In the genomic region with DNA sequence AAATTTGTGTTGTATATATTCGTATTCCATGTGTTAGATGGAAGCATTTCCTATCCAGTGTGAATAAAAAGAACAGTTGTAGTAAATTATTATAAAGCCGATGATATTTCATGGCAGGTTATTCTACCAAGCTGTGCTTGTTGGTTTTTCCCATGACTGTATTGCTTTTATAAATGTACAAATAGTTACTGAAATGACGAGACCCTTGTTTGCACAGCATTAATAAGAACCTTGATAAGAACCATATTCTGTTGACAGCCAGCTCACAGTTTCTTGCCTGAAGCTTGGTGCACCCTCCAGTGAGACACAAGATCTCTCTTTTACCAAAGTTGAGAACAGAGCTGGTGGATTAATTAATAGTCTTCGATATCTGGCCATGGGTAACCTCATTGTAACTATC, we compare ENCODE assay signal across 26 cellular contexts.
DNase-seq lines count a peak whose midpoint lies in the region; ATAC-seq, FAIRE-seq and TF ChIP-seq lines count a peak whose summit lies in the region.
"Had no signal": no experiment of that assay in that cellular context is flagged by ENCODE, and none has a peak within 500 bp of the region (broad histone marks: within the 10 kb centered on the region; RNA-seq: fewer than 3 reads in every experiment).

No MANE protein-coding gene starts in this region.

- peak; percentile 20 for DNase-seq in activated CD4-positive, alpha-beta T cell treated with anti-CD3 and anti-CD28 coated beads, Interleukin-2, amount 10 ng/mL, durations not matched to agents 24 days and 14 days
- no peak for DNase-seq in activated CD4-positive, alpha-beta T cell treated with anti-CD3 and anti-CD28 coated beads, Interleukin-2, amount 10 ng/mL, durations not matched to agents 7 days and 5 days
- DNase-seq in A549 (ENCODE audit: low read depth in 1 of 2, low spot score in 1 of 2) (peak in 1 of 2 experiments; percentile 71), Panc1 (ENCODE audit: low read depth, low spot score) (no peak), pancreas (no peak), mucosa of gallbladder (ENCODE audit: low spot score) (no peak)
- DNase-seq: ACHN; AML-193; BE2C; Calu3; CD4-positive, alpha-beta T cell; COR-L47; DMS53; DMS79 treated with DMSO at 0.1 percent for 48 hours; GF-D8; H9 had no signal

- no peak overlapping the region for H3K4me3 Mint-ChIP-seq in activated CD4-positive, alpha-beta T cell treated with anti-CD3 and anti-CD28 coated beads, Interleukin-2, amount 10 ng/mL, durations not matched to agents 24 days and 14 days
- no peak overlapping the region for H3K4me3 Mint-ChIP-seq in activated CD4-positive, alpha-beta T cell treated with anti-CD3 and anti-CD28 coated beads, Interleukin-2, amount 10 ng/mL, durations not matched to agents 7 days and 5 days
- H3K4me3 Mint-ChIP-seq: CD14-positive monocyte; CD4-positive, alpha-beta T cell; GM23338; H9 had no signal

- H3K9me3 Mint-ChIP-seq in activated CD4-positive, alpha-beta T cell treated with anti-CD3 and anti-CD28 coated beads, Interleukin-2, amount 10 ng/mL, durations not matched to agents 24 days and 14 days, result no peaks in the 10 kb centered on the region
- H3K9me3 Mint-ChIP-seq in activated CD4-positive, alpha-beta T cell treated with anti-CD3 and anti-CD28 coated beads, Interleukin-2, amount 10 ng/mL, durations not matched to agents 7 days and 5 days, result no peaks in the 10 kb centered on the region
- H3K9me3 Mint-ChIP-seq: CD4-positive, alpha-beta T cell; GM23338; H9 had no signal

- TF ChIP-seq EP300 in A549 (IDR thresholded peaks at IDR 0.05), result no peak

- TF ChIP-seq CTCF in A549 (IDR thresholded peaks at IDR 0.05), result no peak
- no peak for TF ChIP-seq CTCF in Panc1 (IDR thresholded peaks at IDR 0.05)
- TF ChIP-seq CTCF in pancreas (IDR thresholded peaks at IDR 0.05), result no peak

- ATAC-seq in A549 (peak in 1 of 2 experiments; percentile 56; a peak in 3 of 6 replicates), Panc1 (0 out of 2 replicates have a peak, but pooled peaks have one; percentile 32), pancreas (peak; percentile 20 to 44 (median 37)), HG02798 (IDR thresholded peaks at IDR 0.05; ENCODE audit: poor library complexity, unreplicated experiment) (no peak), esophagus mucosa (no peak)
- ATAC-seq: GM23338, HCT116 had no signal

- H3K27me3 ChIP-seq in Panc1 (ENCODE audit: control insufficient read depth, insufficient read depth, low read length) (no peaks in the 10 kb centered on the region), pancreas (no peaks in the 10 kb centered on the region)
- H3K27me3 ChIP-seq: BE2C; BLaER1 treated with 17β-estradiol and CSF1 and Interleukin-3, amounts not matched to agents 10 nM and 100 nM had no signal

- no peak overlapping the region for H3K27ac Mint-ChIP-seq in activated CD4-positive, alpha-beta T cell treated with anti-CD3 and anti-CD28 coated beads, Interleukin-2, amount 10 ng/mL, durations not matched to agents 24 days and 14 days
- no peak overlapping the region for H3K27ac Mint-ChIP-seq in activated CD4-positive, alpha-beta T cell treated with anti-CD3 and anti-CD28 coated beads, Interleukin-2, amount 10 ng/mL, durations not matched to agents 7 days and 5 days
- H3K27ac Mint-ChIP-seq: CD14-positive monocyte; CD4-positive, alpha-beta T cell; GM23338; H9 had no signal

- TF ChIP-seq POLR2A in A549 (IDR thresholded peaks at IDR 0.05; ENCODE audit: low read length), result no peak

- H3K9me3 ChIP-seq in A549, result no peaks in the 10 kb centered on the region
- 0 out of 2 replicates have a peak, but pooled peaks cover 4% of the 10 kb centered on the region for H3K9me3 ChIP-seq in Panc1 (ENCODE audit: control insufficient read depth, insufficient read depth, low read depth, low read length)
- H3K9me3 ChIP-seq in pancreas, result no peaks in the 10 kb centered on the region
- H3K9me3 ChIP-seq: BE2C; BLaER1 treated with 17β-estradiol and CSF1 and Interleukin-3, amounts not matched to agents 10 nM and 100 nM had no signal

- TF ChIP-seq RAD21 in A549 (conservative IDR thresholded peaks at IDR 0.05 in 1 of 2, IDR thresholded peaks at IDR 0.05 in 1 of 2), result no peak

- FAIRE-seq in A549 (lab: Jason Lieb, UNC), result no peak
- FAIRE-seq in pancreas (lab: Jason Lieb, UNC), result no peak
- FAIRE-seq: A204.1, GM12891, GM18507 had no signal

- H3K4me1 ChIP-seq in A549 (peaks cover 63% of the 10 kb centered on the region), Panc1 (ENCODE audit: control insufficient read depth, insufficient read depth, low read length) (peaks cover 23% of the 10 kb centered on the region), pancreas (peaks cover 0 to 6% (median under 1%) of the 10 kb centered on the region in 3 donors)
- H3K4me1 ChIP-seq: BE2C had no signal

- H3K36me3 ChIP-seq in Panc1 (ENCODE audit: control insufficient read depth, insufficient read depth, low read length) (no peaks in the 10 kb centered on the region; the same call in none of the 2 replicates), pancreas (no peaks in the 10 kb centered on the region)
- H3K36me3 ChIP-seq: BE2C; BLaER1 treated with 17β-estradiol and CSF1 and Interleukin-3, amounts not matched to agents 10 nM and 100 nM had no signal

- WGBS in A549 (ENCODE audit: missing lambda C conversion rate), result 21% methylated on average over 4 of the region's 4 CpGs
- WGBS in pancreas, 2 donors, result 27 to 30% methylated on average over 4 of the region's 4 CpGs

- BruUV-seq in Panc1 (replicated peaks; lab: Mats Ljungman, UMichigan), result TSS peak; percentile 58

- no peaks in the 10 kb centered on the region for H3K4me1 Mint-ChIP-seq in activated CD4-positive, alpha-beta T cell treated with anti-CD3 and anti-CD28 coated beads, Interleukin-2, amount 10 ng/mL, durations not matched to agents 24 days and 14 days
- H3K4me1 Mint-ChIP-seq in activated CD4-positive, alpha-beta T cell treated with anti-CD3 and anti-CD28 coated beads, Interleukin-2, amount 10 ng/mL, durations not matched to agents 7 days and 5 days, result no peaks in the 10 kb centered on the region

- no peak overlapping the region for H3K4me3 ChIP-seq in A549
- no peak overlapping the region for H3K4me3 ChIP-seq in Panc1 (ENCODE audit: low read depth in 2 of 2, low read length in 2 of 2)
- H3K4me3 ChIP-seq in pancreas, result no peak overlapping the region
- H3K4me3 ChIP-seq: BLaER1 treated with 17β-estradiol and CSF1 and Interleukin-3, amounts not matched to agents 10 nM and 100 nM; GM23338 had no signal

- in situ Hi-C loops in Panc1 (cut with HindIII; ENCODE audit: low pct_unique_long_range_greater_than_20kb, low sequenced_read_pairs), result no loop called here

- CTCF ChIA-PET in activated CD4-positive, alpha-beta T cell treated with anti-CD3 and anti-CD28 coated beads, Interleukin-2, amount 10 ng/mL, durations not matched to agents 7 days and 5 days (lab: Charles Lee), result no interaction called here
- CTCF ChIA-PET in A549 (lab: Yijun Ruan, JAX), result interaction anchor here (1.6 kb wide), 1 partner anchor 58 kb away, joined by 6 read pairs; no protein-coding TSS in a partner anchor
- CTCF ChIA-PET in Panc1 (lab: Charles Lee), result no interaction called here

- H3K27me3 Mint-ChIP-seq in activated CD4-positive, alpha-beta T cell treated with anti-CD3 and anti-CD28 coated beads, Interleukin-2, amount 10 ng/mL, durations not matched to agents 24 days and 14 days, result peaks cover 31% of the 10 kb centered on the region
- H3K27me3 Mint-ChIP-seq in activated CD4-positive, alpha-beta T cell treated with anti-CD3 and anti-CD28 coated beads, Interleukin-2, amount 10 ng/mL, durations not matched to agents 7 days and 5 days, result peaks cover 26% of the 10 kb centered on the region

- H3K36me3 Mint-ChIP-seq in activated CD4-positive, alpha-beta T cell treated with anti-CD3 and anti-CD28 coated beads, Interleukin-2, amount 10 ng/mL, durations not matched to agents 24 days and 14 days (ENCODE audit: low read depth), result no peaks in the 10 kb centered on the region
- H3K36me3 Mint-ChIP-seq in activated CD4-positive, alpha-beta T cell treated with anti-CD3 and anti-CD28 coated beads, Interleukin-2, amount 10 ng/mL, durations not matched to agents 7 days and 5 days (ENCODE audit: low read depth), result no peaks in the 10 kb centered on the region
- H3K36me3 Mint-ChIP-seq: CD14-positive monocyte had no signal

- H3K27ac ChIP-seq in A549, result peak overlapping the region; percentile 73 to 85
- H3K27ac ChIP-seq in Panc1 (ENCODE audit: low read length), result peak overlapping the region; percentile 96
- H3K27ac ChIP-seq in pancreas, result no peak overlapping the region
- H3K27ac ChIP-seq: 22Rv1; BLaER1 treated with 17β-estradiol and CSF1 and Interleukin-3, amounts not matched to agents 10 nM and 100 nM had no signal

- intact Hi-C loops in activated CD4-positive, alpha-beta T cell treated with anti-CD3 and anti-CD28 coated beads, Interleukin-2, amount 10 ng/mL, durations not matched to agents 24 days and 14 days (cut with micrococcal nuclease), result no loop called here
- intact Hi-C loops in Panc1 (cut with micrococcal nuclease; ENCODE audit: unreplicated experiment), result no loop called here
- intact Hi-C loops in pancreas (cut with DNase I), result no loop called here

- POLR2A ChIA-PET in activated CD4-positive, alpha-beta T cell treated with anti-CD3 and anti-CD28 coated beads, Interleukin-2, amount 10 ng/mL, durations not matched to agents 7 days and 5 days (lab: Charles Lee), result no interaction called here
- POLR2A ChIA-PET in A549 (lab: Yijun Ruan, JAX) (interaction anchor here (1.0 kb wide), 1 partner anchor 85 kb away, joined by 3 read pairs; no protein-coding TSS in a partner anchor), Panc1 (lab: Charles Lee) (no interaction called here)

- peak overlapping the region; percentile 38 for H3K4me2 ChIP-seq in A549
- H3K4me2 ChIP-seq: BLaER1 treated with 17β-estradiol and CSF1 and Interleukin-3, amounts not matched to agents 10 nM and 100 nM; GM23338 had no signal

TF ChIP-seq in A549, 52 proteins besides CTCF, POLR2A, EP300 and RAD21 (continues in another document):
- TF ChIP-seq EHF (CRISPR knock-in tag; IDR thresholded peaks at IDR 0.05) (no peak), FOSB (CRISPR knock-in tag; IDR thresholded peaks at IDR 0.05) (no peak), JUNB (IDR thresholded peaks at IDR 0.05) (0 out of 2 replicates have a peak, but pooled peaks have one; percentile 44), HOXB5 (CRISPR knock-in tag; IDR thresholded peaks at IDR 0.05) (peak; percentile 55), EHMT2 (IDR thresholded peaks at IDR 0.05; ENCODE audit: low read depth) (no peak), FOXS1 (CRISPR knock-in tag; IDR thresholded peaks at IDR 0.05) (no peak; the same call in 1 of the 2 replicates), KDM5A (IDR thresholded peaks at IDR 0.05) (no peak), CBX8 (IDR thresholded peaks at IDR 0.05) (no peak), CHD2 (IDR thresholded peaks at IDR 0.05; ENCODE audit: low read length, partially characterized antibody) (no peak)

Comparison
In these comparisons a context has a peak if more than half of its experiments do, and no peak if none do; other contexts are left out.
1. ATAC-seq: peak in Panc1 (single experiment) and pancreas (4 of 4); none in HG02798 (single experiment) and esophagus mucosa (single experiment).
2. H3K27ac ChIP-seq: peak in A549 (2 of 2) and Panc1 (single experiment); none in pancreas (0 of 4).